In genomic region chr17:74417178-74418045, GRCh38 we compare ENCODE assay signal across 1 cellular context.
TF ChIP-seq lines count a peak whose summit lies in the region.

No MANE protein-coding gene starts in this region.

TF ChIP-seq in HepG2, 621 proteins besides CTCF, POLR2A, EP300 and RAD21 (continued from another document and continues in another):
- TF ChIP-seq ZSCAN5A (CRISPR knock-in tag; IDR thresholded peaks at IDR 0.05; ENCODE audit: borderline replicate concordance) (no peak), SYNCRIP (IDR thresholded peaks at IDR 0.05; ENCODE audit: insufficient read depth, low read depth, low read length) (no peak), ZNF253 (CRISPR knock-in tag; IDR thresholded peaks at IDR 0.05; ENCODE audit: borderline replicate concordance) (no peak), CREB3 (CRISPR knock-in tag; IDR thresholded peaks at IDR 0.05) (no peak), PRMT3 (CRISPR knock-in tag; IDR thresholded peaks at IDR 0.05; ENCODE audit: borderline replicate concordance, low read depth) (no peak), ARID3A (IDR thresholded peaks at IDR 0.05; ENCODE audit: low read depth, low read length) (peak; percentile 76), SNAPC2 (CRISPR knock-in tag; IDR thresholded peaks at IDR 0.05) (peak; percentile 88; the same call in 1 of the 2 replicates), PHF5A (CRISPR knock-in tag; IDR thresholded peaks at IDR 0.05; ENCODE audit: low read depth, unreplicated experiment) (no peak), RBM22 (optimal IDR thresholded peaks at IDR 0.05; ENCODE audit: low read length) (no peak), SNAI1 (CRISPR knock-in tag; IDR thresholded peaks at IDR 0.05; ENCODE audit: borderline replicate concordance) (no peak), MEIS1 (CRISPR knock-in tag; IDR thresholded peaks at IDR 0.05; ENCODE audit: borderline replicate concordance) (0 out of 2 replicates have a peak, but pooled peaks have one; percentile 37), HNF1A (IDR thresholded peaks at IDR 0.05; ENCODE audit: low read depth) (peak; percentile 86), HNF1A (CRISPR knock-in tag; IDR thresholded peaks at IDR 0.05; ENCODE audit: borderline replicate concordance) (peak; percentile 90; the same call in 1 of the 2 replicates), ZNF614 (CRISPR knock-in tag; IDR thresholded peaks at IDR 0.05; ENCODE audit: borderline replicate concordance) (0 out of 2 replicates have a peak, but pooled peaks have one; percentile 5), ZSCAN20 (CRISPR knock-in tag; IDR thresholded peaks at IDR 0.05; ENCODE audit: borderline replicate concordance) (no peak), GABPA (IDR thresholded peaks at IDR 0.05; ENCODE audit: low read depth, low read length) (no peak), GABPA (CRISPR knock-in tag; IDR thresholded peaks at IDR 0.05; ENCODE audit: low read depth) (no peak), GZF1 (CRISPR knock-in tag; IDR thresholded peaks at IDR 0.05) (0 out of 2 replicates have a peak, but pooled peaks have one; percentile 45), STAT5B (CRISPR knock-in tag; IDR thresholded peaks at IDR 0.05) (no peak), ZNF629 (CRISPR knock-in tag; conservative IDR thresholded peaks at IDR 0.05) (peak; percentile 94), ZNF839 (CRISPR knock-in tag; IDR thresholded peaks at IDR 0.05; ENCODE audit: borderline replicate concordance) (peak; percentile 92; the same call in 1 of the 2 replicates), TCF7 (IDR thresholded peaks at IDR 0.05; ENCODE audit: low read depth) (0 out of 2 replicates have a peak, but pooled peaks have one; percentile 17), E2F1 (CRISPR knock-in tag; IDR thresholded peaks at IDR 0.05) (no peak), HMG20A (CRISPR knock-in tag; IDR thresholded peaks at IDR 0.05; ENCODE audit: borderline replicate concordance) (peak; percentile 29; the same call in 1 of the 2 replicates), FOXC1 (CRISPR knock-in tag; IDR thresholded peaks at IDR 0.05; ENCODE audit: borderline replicate concordance) (peak; percentile 25; the same call in 1 of the 2 replicates), ESRRA (CRISPR knock-in tag; IDR thresholded peaks at IDR 0.05; ENCODE audit: low read depth) (no peak), ZNF562 (CRISPR knock-in tag; IDR thresholded peaks at IDR 0.05; ENCODE audit: borderline replicate concordance) (no peak), ZBTB49 (CRISPR knock-in tag; IDR thresholded peaks at IDR 0.05; ENCODE audit: borderline replicate concordance) (no peak), MTA1 (CRISPR knock-in tag; IDR thresholded peaks at IDR 0.05; ENCODE audit: borderline replicate concordance) (no peak), NCOA1 (CRISPR knock-in tag; IDR thresholded peaks at IDR 0.05) (no peak), ARID4A (CRISPR knock-in tag; IDR thresholded peaks at IDR 0.05; ENCODE audit: borderline replicate concordance) (peak; percentile 69; the same call in 1 of the 2 replicates), ZNF121 (CRISPR knock-in tag; IDR thresholded peaks at IDR 0.05) (peak; percentile 100), MLLT10 (CRISPR knock-in tag; IDR thresholded peaks at IDR 0.05) (no peak), SIN3A (IDR thresholded peaks at IDR 0.05; ENCODE audit: borderline replicate concordance, low read depth, low read length) (peak; percentile 48; the same call in 1 of the 2 replicates), ZNF589 (CRISPR knock-in tag; conservative IDR thresholded peaks at IDR 0.05) (peak; percentile 78; the same call in 1 of the 2 replicates), ZBTB39 (CRISPR knock-in tag; IDR thresholded peaks at IDR 0.05) (no peak), XBP1 (CRISPR knock-in tag; IDR thresholded peaks at IDR 0.05) (no peak), ZNF292 (CRISPR knock-in tag; IDR thresholded peaks at IDR 0.05; ENCODE audit: borderline replicate concordance, low read depth) (peak; percentile 78; the same call in 1 of the 2 replicates), ZNF18 (CRISPR knock-in tag; IDR thresholded peaks at IDR 0.05; ENCODE audit: insufficient replicate concordance) (peak; percentile 58), YY1 (IDR thresholded peaks at IDR 0.05; ENCODE audit: insufficient read depth, insufficient replicate concordance, low read depth, low read length) (no peak), HNRNPH1 (optimal IDR thresholded peaks at IDR 0.05; ENCODE audit: low read depth, low read length) (no peak)
